15 cellular contexts compared by ENCODE assay signal in genomic region chr18:26617151-26617554, GRCh38.
DNase-seq lines count a peak whose midpoint lies in the region; TF ChIP-seq lines count a peak whose summit lies in the region.
"Had no signal": no experiment of that assay in that cellular context is flagged by ENCODE, and none has a peak within 500 bp of the region (broad histone marks: within the 10 kb centered on the region; RNA-seq: fewer than 3 reads in every experiment).

No MANE protein-coding gene starts in this region.

- intact Hi-C loops in A673 (cut with micrococcal nuclease; ENCODE audit: unreplicated experiment), result no loop called here
- intact Hi-C loops in colonic mucosa (cut with DNase I), result no loop called here

- peak; percentile 3 for DNase-seq in A673 (ENCODE audit: low spot score)
- peak; percentile 92 for DNase-seq in HFFc6
- DNase-seq in astrocyte of the cerebellum (ENCODE audit: low read depth), result peak; percentile 83
- peak; percentile 100 for DNase-seq in iris pigment epithelial cell (ENCODE audit: low read depth)
- no peak for DNase-seq in NCI-H1092 treated with DMSO at 0.1 percent for 48 hours (lab: John Stamatoyannopoulos, UW)
- DNase-seq in T-helper 2 cell treated with Interferon-gamma antibody and Interleukin-4, amounts not matched to agents 5 μg/mL and 100 μg/mL, for 36 hours (ENCODE audit: low spot score), result no peak
- DNase-seq in colonic mucosa, result no peak
- no peak for DNase-seq in KBM-7
- DNase-seq: activated CD8-positive, alpha-beta memory T cell treated with anti-CD3 and anti-CD28 coated beads for 24 hours; adrenal gland; esophagus squamous epithelium; stimulated activated CD4-positive, alpha-beta T cell treated with anti-CD3 and anti-CD28 coated beads, Interleukin-12 subunit alpha, Interleukin-12 subunit beta, amount 100 ng/mL, for 4 hours; SW 1271 had no signal

- H3K4me3 ChIP-seq in A673 (ENCODE audit: low read depth, low read length, poor library complexity, severe bottlenecking) (no peak overlapping the region), astrocyte of the cerebellum (ENCODE audit: low read depth, low read length) (no peak overlapping the region), colonic mucosa (no peak overlapping the region)
- H3K4me3 ChIP-seq: adrenal gland, esophagus squamous epithelium had no signal

- peak overlapping the region; percentile 2; the same call in 1 of the 2 replicates for H3K4me3 Mint-ChIP-seq in HFFc6
- H3K4me3 Mint-ChIP-seq in T-helper 2 cell treated with Interferon-gamma antibody and Interleukin-4, amounts not matched to agents 5 μg/mL and 100 μg/mL, for 36 hours, result no peak overlapping the region
- H3K4me3 Mint-ChIP-seq: IgD-negative memory B cell, memory B cell had no signal

- H3K27me3 ChIP-seq in A673 (replicated peaks; ENCODE audit: insufficient read depth, low read depth, low read length, poor library complexity), result no peaks in the 10 kb centered on the region
- H3K27me3 ChIP-seq in colonic mucosa, result no peaks in the 10 kb centered on the region
- H3K27me3 ChIP-seq: adrenal gland, esophagus squamous epithelium had no signal

- no peak overlapping the region for H3K27ac ChIP-seq in A673 (ENCODE audit: low read depth, low read length, poor library complexity, severe bottlenecking)
- no peak overlapping the region for H3K27ac ChIP-seq in colonic mucosa
- H3K27ac ChIP-seq: adrenal gland, esophagus squamous epithelium had no signal

- H3K4me1 ChIP-seq in A673 (ENCODE audit: insufficient read depth, low read length, poor library complexity, severe bottlenecking), result no peaks in the 10 kb centered on the region
- no peaks in the 10 kb centered on the region for H3K4me1 ChIP-seq in colonic mucosa
- H3K4me1 ChIP-seq: adrenal gland had no signal

- H3K9ac ChIP-seq in colonic mucosa (ENCODE audit: low read depth in 2 of 2, low read length in 2 of 2), result no peak overlapping the region

- no peaks in the 10 kb centered on the region for H3K9me3 Mint-ChIP-seq in HFFc6
- no peaks in the 10 kb centered on the region for H3K9me3 Mint-ChIP-seq in T-helper 2 cell treated with Interferon-gamma antibody and Interleukin-4, amounts not matched to agents 5 μg/mL and 100 μg/mL, for 36 hours
- H3K9me3 Mint-ChIP-seq: memory B cell had no signal

- H3K36me3 ChIP-seq in A673 (ENCODE audit: insufficient read depth, low read length, poor library complexity, severe bottlenecking), result no peaks in the 10 kb centered on the region
- H3K36me3 ChIP-seq in colonic mucosa, result no peaks in the 10 kb centered on the region
- H3K36me3 ChIP-seq: adrenal gland, esophagus squamous epithelium had no signal

- H3K27me3 Mint-ChIP-seq in HFFc6 (ENCODE audit: insufficient read depth), result no peaks in the 10 kb centered on the region; the same call in none of the 2 replicates
- no peaks in the 10 kb centered on the region for H3K27me3 Mint-ChIP-seq in T-helper 2 cell treated with Interferon-gamma antibody and Interleukin-4, amounts not matched to agents 5 μg/mL and 100 μg/mL, for 36 hours (ENCODE audit: low read depth)

- H3K27ac Mint-ChIP-seq in HFFc6, result peak overlapping the region; percentile 63; the same call in 1 of the 2 replicates
- no peak overlapping the region for H3K27ac Mint-ChIP-seq in T-helper 2 cell treated with Interferon-gamma antibody and Interleukin-4, amounts not matched to agents 5 μg/mL and 100 μg/mL, for 36 hours
- H3K27ac Mint-ChIP-seq: IgD-negative memory B cell, memory B cell had no signal

- in situ Hi-C loops in astrocyte of the cerebellum (cut with HindIII; ENCODE audit: low sequenced_read_pairs) (no loop called here), KBM-7 (cut with MboI; ENCODE audit: low pct_unique_long_range_greater_than_20kb, low sequenced_read_pairs) (no loop called here)

- no TSS peak for BruUV-seq in A673 (replicated peaks; lab: Mats Ljungman, UMichigan)

- POLR2A ChIA-PET in A673 (lab: Charles Lee; ENCODE audit: low non-redundant PET), result no interaction called here

- H3K9me3 ChIP-seq in A673 (ENCODE audit: low read depth, low read length, poor library complexity, severe bottlenecking) (no peaks in the 10 kb centered on the region), colonic mucosa (no peaks in the 10 kb centered on the region)
- H3K9me3 ChIP-seq: adrenal gland, esophagus squamous epithelium had no signal

- CTCF ChIA-PET in A673 (lab: Charles Lee), result no interaction called here

- no peaks in the 10 kb centered on the region for H3K36me3 Mint-ChIP-seq in HFFc6 (ENCODE audit: low read depth)
- no peaks in the 10 kb centered on the region for H3K36me3 Mint-ChIP-seq in T-helper 2 cell treated with Interferon-gamma antibody and Interleukin-4, amounts not matched to agents 5 μg/mL and 100 μg/mL, for 36 hours (ENCODE audit: low read depth)
- H3K36me3 Mint-ChIP-seq: IgD-negative memory B cell, memory B cell had no signal

- H3K4me1 Mint-ChIP-seq in HFFc6 (ENCODE audit: low read depth), result peaks cover 24% of the 10 kb centered on the region
- H3K4me1 Mint-ChIP-seq in T-helper 2 cell treated with Interferon-gamma antibody and Interleukin-4, amounts not matched to agents 5 μg/mL and 100 μg/mL, for 36 hours (ENCODE audit: low read depth), result peaks cover 2% of the 10 kb centered on the region
- H3K4me1 Mint-ChIP-seq: IgD-negative memory B cell, memory B cell had no signal

- TF ChIP-seq CTCF in A673 (conservative IDR thresholded peaks at IDR 0.05; ENCODE audit: low read depth, low read length) (no peak), HFFc6 (IDR thresholded peaks at IDR 0.05) (no peak), astrocyte of the cerebellum (IDR thresholded peaks at IDR 0.05; ENCODE audit: low read depth, low read length, missing control alignments) (no peak), colonic mucosa (IDR thresholded peaks at IDR 0.05) (no peak)

Comparison
In these comparisons a context has a peak if more than half of its experiments do, and no peak if none do; other contexts are left out.
1. DNase-seq: peak in A673 (single experiment), HFFc6 (single experiment), astrocyte of the cerebellum (single experiment) and iris pigment epithelial cell (single experiment); none in NCI-H1092 treated with DMSO at 0.1 percent for 48 hours (single experiment), T-helper 2 cell treated with Interferon-gamma antibody and Interleukin-4, amounts not matched to agents 5 μg/mL and 100 μg/mL, for 36 hours (single experiment), colonic mucosa (single experiment) and KBM-7 (single experiment).